8 cellular contexts compared by ENCODE assay signal in the genomic region with DNA sequence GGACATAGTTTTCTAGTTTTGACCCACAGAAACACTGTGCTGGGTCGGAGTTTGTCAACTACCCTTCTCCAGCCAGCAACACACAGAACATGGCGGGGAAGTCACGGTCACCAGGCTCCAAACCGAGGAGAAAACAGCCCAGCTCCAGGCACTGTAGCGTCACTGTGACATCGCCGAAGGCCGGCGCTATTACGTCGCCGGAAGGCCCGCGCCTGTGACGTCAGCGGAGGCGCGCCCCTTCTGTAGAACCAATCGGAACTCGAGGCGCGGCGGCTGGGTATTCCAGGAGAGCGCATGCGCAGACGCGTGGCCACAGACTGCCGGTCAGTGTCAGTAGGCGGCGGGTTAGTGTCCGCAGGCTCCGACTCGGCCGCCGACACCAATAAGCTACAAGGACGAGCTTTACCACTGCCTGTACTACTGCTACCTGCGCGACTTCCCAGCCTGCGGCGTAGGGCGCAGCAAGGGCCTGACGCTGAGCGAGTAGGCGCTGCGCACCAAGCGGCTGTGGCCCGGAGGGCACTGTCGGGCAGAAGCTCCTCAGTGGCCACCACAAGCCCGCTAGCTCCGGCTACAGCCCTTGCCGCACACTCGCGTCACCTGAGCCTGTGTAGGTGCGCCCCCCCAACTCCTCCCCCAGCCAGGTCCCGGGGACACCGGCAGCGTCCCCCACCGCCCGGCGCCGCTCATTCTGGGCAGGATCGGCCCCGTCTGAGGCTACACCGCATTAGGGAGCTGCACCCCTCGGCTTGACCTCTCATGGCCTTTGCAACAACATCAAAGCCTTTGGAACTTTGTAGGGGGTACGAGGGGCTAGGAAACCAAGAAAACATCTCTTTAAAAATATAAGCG. TPM values are rescaled to one million over a fixed set of nuclear protein-coding genes. Genes with fewer than 3 reads are reported as not detected.
DNase-seq lines count a peak whose midpoint lies in the region; ATAC-seq, FAIRE-seq and TF ChIP-seq lines count a peak whose summit lies in the region.

No MANE protein-coding gene starts in this region.

- no peaks in the 10 kb centered on the region for H3K4me1 ChIP-seq in small intestine (ENCODE audit: control insufficient read depth in 2 of 2, insufficient read depth in 1 of 2, low read depth in 1 of 2, low read length in 1 of 2)

- FAIRE-seq in small intestine (lab: Jason Lieb, UNC) = no peak

- H3K4me3 ChIP-seq in AG04449 (ENCODE audit: low read depth, low read length) (peak overlapping the region; percentile 78), small intestine (ENCODE audit: low read depth in 1 of 2, low read length in 2 of 2) (peak overlapping the region; percentile 39 to 70)

- TF ChIP-seq CTCF in AG04449 (IDR thresholded peaks at IDR 0.05; ENCODE audit: insufficient read depth, low read length, missing control alignments) = peak; percentile 0

- CTCF ChIA-PET in AG04449 (lab: Yijun Ruan, JAX) = interaction anchor here (1.1 to 4.3 kb wide), 8 partner anchors 8 to 151 kb away, joined by 3 to 66 read pairs (median 6); no protein-coding TSS in a partner anchor

- ATAC-seq in GM18870 (IDR thresholded peaks at IDR 0.05; ENCODE audit: unreplicated experiment) (peak; percentile 77), HG03135 (IDR thresholded peaks at IDR 0.05; ENCODE audit: unreplicated experiment) (peak; percentile 89)

- H3K9me3 ChIP-seq in small intestine (ENCODE audit: control insufficient read depth, low read depth) = no peaks in the 10 kb centered on the region

- H3K27ac ChIP-seq in caudate nucleus (ENCODE audit: low read depth, low read length) = peak overlapping the region; percentile 97
- H3K27ac ChIP-seq in small intestine (ENCODE audit: low read depth in 1 of 2, low read length in 1 of 2) = peak overlapping the region; percentile 72 to 96

- peak; percentile 37 for DNase-seq in AG04449 (ENCODE audit: low read depth, low spot score)
- DNase-seq in NCI-H2227 treated with DMSO at 0.1 percent for 48 hours (lab: John Stamatoyannopoulos, UW) = peak; percentile 98
- peak; percentile 75 to 81 (median 78) for DNase-seq in activated CD4-positive, CD25-positive, alpha-beta regulatory T cell (lab: John Stamatoyannopoulos, UW)
- peak; percentile 60 to 97 (median 92) for DNase-seq in caudate nucleus (lab: John Stamatoyannopoulos, UW)
- DNase-seq in iPS-NIHi7 (ENCODE audit: extremely low spot score) = peak; percentile 92
- peak; percentile 93 for DNase-seq in small intestine

- 1 to 2% (median 1%) methylated on average over 62 to 67 of the region's 67 CpGs for WGBS in small intestine, 3 donors

- POLR2A ChIA-PET in AG04449 (lab: Yijun Ruan, JAX) = interaction anchor here (1.2 to 1.4 kb wide), 4 partner anchors 11 to 119 kb away, joined by 4 to 6 read pairs (median 5); a partner anchor contains a TSS

- H3K27me3 ChIP-seq in small intestine (ENCODE audit: control insufficient read depth in 2 of 2, insufficient read depth in 2 of 2, low read length in 2 of 2) = no peaks in the 10 kb centered on the region

- no peaks in the 10 kb centered on the region for H3K36me3 ChIP-seq in small intestine (ENCODE audit: control insufficient read depth in 2 of 2, insufficient read depth in 2 of 2, low read length in 2 of 2)

RNA-seq across cellular contexts. Expression of a gene that starts 35.1 kb away (rescaled TPM):
- 1 to 10 TPM in 2 of 3 donors, not detected in 1; 1.6 to 2.8 TPM for polyA plus RNA-seq in small intestine

Comparison
In these comparisons a context has a peak if more than half of its experiments do, and no peak if none do; other contexts are left out.
1. Peak in every context shown above with its lines: DNase-seq, ATAC-seq, H3K4me3 ChIP-seq and H3K27ac ChIP-seq.
2. DNase-seq: peak in every context shown above with its lines; median percentile 98 in NCI-H2227 treated with DMSO at 0.1 percent for 48 hours; 93 in small intestine; 92 in caudate nucleus; 92 in iPS-NIHi7; 78 in activated CD4-positive, CD25-positive, alpha-beta regulatory T cell; 37 in AG04449.